ENCODE assay signal across 16 cellular contexts in genomic region chr10:35420044-35420443, GRCh38.
A peak's percentile ranks its signal among the peaks of the same experiment; 100 is the strongest.
DNase-seq lines count a peak whose midpoint lies in the region; ATAC-seq and TF ChIP-seq lines count a peak whose summit lies in the region.
"Had no signal": no experiment of that assay in that cellular context is flagged by ENCODE, and none has a peak within 500 bp of the region (broad histone marks: within the 10 kb centered on the region; RNA-seq: fewer than 3 reads in every experiment).

No MANE protein-coding gene starts in this region.

- peaks cover 0 to 8% of the 10 kb centered on the region in 2 donors for H3K4me1 ChIP-seq in breast epithelium

- POLR2A ChIA-PET in MCF 10A (lab: Yijun Ruan, JAX): interaction anchor here (0.7 to 4.9 kb wide), 5 partner anchors 28 to 113 kb away, joined by 3 to 35 read pairs (median 20); partner anchors contain the start of gene CCNY

- TF ChIP-seq CTCF in MCF 10A (IDR thresholded peaks at IDR 0.05; ENCODE audit: unreplicated experiment) (no peak), breast epithelium (IDR thresholded peaks at IDR 0.05) (no peak), nephron (IDR thresholded peaks at IDR 0.05; ENCODE audit: unreplicated experiment in 3 of 3) (no peak)

- no peak overlapping the region for H3K4me3 ChIP-seq in breast epithelium
- H3K4me3 ChIP-seq: coronary artery, right lobe of liver had no signal

- H3K36me3 Mint-ChIP-seq in MCF 10A (ENCODE audit: insufficient read depth, unreplicated experiment) (peaks cover 5% of the 10 kb centered on the region), nephron (ENCODE audit: low read depth) (no peaks in the 10 kb centered on the region)
- H3K36me3 Mint-ChIP-seq in activated naive CD4-positive, alpha-beta T cell treated with anti-CD3 and anti-CD28 coated beads, Interleukin-2, amount 10 ng/mL, durations not matched to agents 7 days and 5 days: no peaks in the 10 kb centered on the region
- H3K36me3 Mint-ChIP-seq: activated naive CD8-positive, alpha-beta T cell had no signal

- TF ChIP-seq POLR2A in breast epithelium (IDR thresholded peaks at IDR 0.05): no peak

- H3K27ac Mint-ChIP-seq in MCF 10A (ENCODE audit: low read depth, unreplicated experiment): peak overlapping the region; percentile 99
- peak overlapping the region; percentile 29 to 78 (median 49) for H3K27ac Mint-ChIP-seq in nephron
- no peak overlapping the region for H3K27ac Mint-ChIP-seq in activated naive CD4-positive, alpha-beta T cell treated with anti-CD3 and anti-CD28 coated beads, Interleukin-2, amount 10 ng/mL, durations not matched to agents 7 days and 5 days
- H3K27ac Mint-ChIP-seq: activated B cell treated with CpG ODN at 0.5 μM for 24 hours; activated naive CD8-positive, alpha-beta T cell had no signal

- no peak for ATAC-seq in HG02623 (IDR thresholded peaks at IDR 0.05; ENCODE audit: unreplicated experiment)
- ATAC-seq in GM18498 (IDR thresholded peaks at IDR 0.05; ENCODE audit: unreplicated experiment): no peak
- ATAC-seq: stimulated activated naive CD8-positive, alpha-beta T cell treated with anti-CD3 and anti-CD28 coated beads, Interleukin-15, Interleukin-2, amounts not matched to agents 100 U/mL and 50 U/mL, for 24 hours had no signal

- H3K4me3 Mint-ChIP-seq in MCF 10A (ENCODE audit: unreplicated experiment) (no peak overlapping the region), nephron (no peak overlapping the region)
- H3K4me3 Mint-ChIP-seq in activated naive CD4-positive, alpha-beta T cell treated with anti-CD3 and anti-CD28 coated beads, Interleukin-2, amount 10 ng/mL, durations not matched to agents 7 days and 5 days: no peak overlapping the region
- H3K4me3 Mint-ChIP-seq: activated B cell treated with CpG ODN at 0.5 μM for 24 hours; activated naive CD8-positive, alpha-beta T cell had no signal

- no TSS peak for BruUV-seq in MCF 10A (replicated peaks; lab: Mats Ljungman, UMichigan)

- H3K9me3 ChIP-seq in breast epithelium: no peaks in the 10 kb centered on the region
- H3K9me3 ChIP-seq: Caco-2, right lobe of liver had no signal

- H3K27me3 ChIP-seq in breast epithelium: no peaks in the 10 kb centered on the region
- H3K27me3 ChIP-seq: right lobe of liver had no signal

- peak; percentile 34 for DNase-seq in MCF 10A (ENCODE audit: unreplicated experiment)
- no peak for DNase-seq in breast epithelium (ENCODE audit: low spot score in 2 of 2)
- DNase-seq in dermis blood vessel endothelial cell: peak; percentile 45
- DNase-seq in HuH-7.5 (ENCODE audit: low spot score): no peak
- no peak for DNase-seq in activated naive CD4-positive, alpha-beta T cell treated with anti-CD3 and anti-CD28 coated beads, Interleukin-2, amount 10 ng/mL, durations not matched to agents 7 days and 5 days
- DNase-seq: 8988T; activated B cell treated with CpG ODN at 0.5 μM for 24 hours; Caco-2; NCI-H1092; right lobe of liver; stimulated activated naive CD8-positive, alpha-beta T cell treated with anti-CD3 and anti-CD28 coated beads, Interleukin-15, Interleukin-2, amounts not matched to agents 100 U/mL and 50 U/mL, for 24 hours had no signal

- no peaks in the 10 kb centered on the region for H3K36me3 ChIP-seq in breast epithelium
- H3K36me3 ChIP-seq: right lobe of liver had no signal

- H3K27me3 Mint-ChIP-seq in MCF 10A (ENCODE audit: insufficient read depth, unreplicated experiment) (no peaks in the 10 kb centered on the region), nephron (ENCODE audit: low read depth) (no peaks in the 10 kb centered on the region)
- H3K27me3 Mint-ChIP-seq in activated naive CD4-positive, alpha-beta T cell treated with anti-CD3 and anti-CD28 coated beads, Interleukin-2, amount 10 ng/mL, durations not matched to agents 7 days and 5 days: no peaks in the 10 kb centered on the region
- H3K27me3 Mint-ChIP-seq: activated B cell treated with CpG ODN at 0.5 μM for 24 hours; activated naive CD8-positive, alpha-beta T cell had no signal

- H3K27ac ChIP-seq in breast epithelium: peak overlapping the region in 1 of 2 donors; percentile 77

- intact Hi-C loops in MCF 10A (cut with micrococcal nuclease): loop anchor here (5.0 kb wide), 2 partner anchors 48 to 83 kb away; partner anchors contain the start of gene CCNY
- intact Hi-C loops in breast epithelium (cut with DNase I; ENCODE audit: low total_unique reads): no loop called here

- H3K4me1 Mint-ChIP-seq in MCF 10A (ENCODE audit: insufficient read depth, unreplicated experiment) (peaks cover 42% of the 10 kb centered on the region), nephron (peaks cover 68% of the 10 kb centered on the region)
- peaks cover 3% of the 10 kb centered on the region for H3K4me1 Mint-ChIP-seq in activated naive CD4-positive, alpha-beta T cell treated with anti-CD3 and anti-CD28 coated beads, Interleukin-2, amount 10 ng/mL, durations not matched to agents 7 days and 5 days

- CTCF ChIA-PET in MCF 10A (lab: Yijun Ruan, JAX): interaction anchor here (0.6 kb wide), 1 partner anchor 111 kb away, joined by 3 read pairs; no protein-coding TSS in a partner anchor
- CTCF ChIA-PET in activated naive CD4-positive, alpha-beta T cell treated with anti-CD3 and anti-CD28 coated beads, Interleukin-2, amount 10 ng/mL, durations not matched to agents 7 days and 5 days (lab: Charles Lee): interaction anchor here (0.6 kb wide), 1 partner anchor 25 kb away, joined by 4 read pairs; no protein-coding TSS in a partner anchor

- H3K9me3 Mint-ChIP-seq in MCF 10A (ENCODE audit: unreplicated experiment): no peaks in the 10 kb centered on the region
- H3K9me3 Mint-ChIP-seq in nephron: no peaks in the 10 kb centered on the region
- H3K9me3 Mint-ChIP-seq in activated naive CD4-positive, alpha-beta T cell treated with anti-CD3 and anti-CD28 coated beads, Interleukin-2, amount 10 ng/mL, durations not matched to agents 7 days and 5 days: no peaks in the 10 kb centered on the region
- H3K9me3 Mint-ChIP-seq: activated B cell treated with CpG ODN at 0.5 μM for 24 hours had no signal

Comparison
In these comparisons a context has a peak if more than half of its experiments do, and no peak if none do; other contexts are left out.
1. DNase-seq: peak in MCF 10A (single experiment) and dermis blood vessel endothelial cell (single experiment); none in breast epithelium (0 of 2), HuH-7.5 (single experiment) and activated naive CD4-positive, alpha-beta T cell treated with anti-CD3 and anti-CD28 coated beads, Interleukin-2, amount 10 ng/mL, durations not matched to agents 7 days and 5 days (single experiment).